In the genomic region with DNA sequence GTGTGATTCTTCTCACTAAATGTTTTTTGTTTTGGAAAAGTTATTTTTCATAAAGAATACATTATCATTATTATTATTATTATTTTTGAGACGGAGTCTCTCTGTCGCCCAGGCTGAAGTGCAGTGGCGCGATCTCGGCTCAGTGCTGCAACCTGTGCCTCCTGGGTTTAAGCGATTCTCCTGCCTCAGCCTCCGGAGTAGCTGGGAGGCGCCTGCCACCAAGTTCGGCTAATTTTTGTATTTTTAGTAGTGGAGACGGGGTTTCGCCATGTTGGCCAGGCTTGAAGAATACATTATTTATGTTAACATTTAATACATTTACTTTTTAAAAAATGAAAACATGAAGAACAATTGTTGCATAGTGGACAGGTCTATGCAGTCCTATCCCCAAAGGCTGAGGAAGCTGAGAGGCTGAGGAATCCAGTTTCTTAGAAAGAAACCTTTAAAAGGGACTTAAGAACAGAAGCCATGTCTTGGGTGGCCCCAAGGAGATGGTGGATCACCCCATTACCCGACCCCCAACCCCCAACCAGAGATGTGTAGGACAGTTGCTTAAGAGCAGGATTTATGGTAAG, we compare ENCODE assay signal across 23 cellular contexts. TPM values are rescaled to one million over a fixed set of nuclear protein-coding genes. Genes with fewer than 3 reads are reported as not detected.
A peak's percentile ranks its signal among the peaks of the same experiment; 100 is the strongest.
DNase-seq lines count a peak whose midpoint lies in the region; ATAC-seq and TF ChIP-seq lines count a peak whose summit lies in the region.
"Had no signal": no experiment of that assay in that cellular context is flagged by ENCODE, and none has a peak within 500 bp of the region (broad histone marks: within the 10 kb centered on the region; RNA-seq: fewer than 3 reads in every experiment).

No MANE protein-coding gene starts in this region.

- peaks cover 21% of the 10 kb centered on the region; the same call in 1 of the 2 replicates for H3K79me2 ChIP-seq in KMS-11 (ENCODE audit: insufficient read depth, low read depth)

- no peaks in the 10 kb centered on the region for H3K9me3 Mint-ChIP-seq in CD4-positive, alpha-beta T cell
- no peaks in the 10 kb centered on the region for H3K9me3 Mint-ChIP-seq in natural killer cell treated with Interleukin-12 subunit alpha and Interleukin-12 subunit beta and Interleukin-15 and Interleukin-18, amount 100 ng/mL, for 72 hours
- H3K9me3 Mint-ChIP-seq: activated naive CD4-positive, alpha-beta T cell treated with anti-CD3 and anti-CD28 coated beads, Interleukin-2, amount 10 ng/mL, durations not matched to agents 7 days and 5 days; memory B cell; stimulated activated memory B cell treated with anti-CD40 and anti-IgM and Interleukin-4, amounts not matched to agents 10 μg/mL and 1 μg/mL and 100 μg/mL, for 72 hours had no signal

- intact Hi-C loops in CD4-positive, alpha-beta T cell (cut with DNase I, micrococcal nuclease) = loop anchor here in 1 of 2 experiments (5.0 to 10.0 kb wide), 2 partner anchors 139 to 1602 kb away; a partner anchor contains a TSS

- H3K4me1 Mint-ChIP-seq in CD4-positive, alpha-beta T cell (ENCODE audit: low read depth) = peaks cover 58% of the 10 kb centered on the region
- peaks cover 21% of the 10 kb centered on the region for H3K4me1 Mint-ChIP-seq in T-helper 17 cell
- peaks cover 16 to 19% of the 10 kb centered on the region in 2 donors for H3K4me1 Mint-ChIP-seq in natural killer cell treated with Interleukin-12 subunit alpha and Interleukin-12 subunit beta and Interleukin-15 and Interleukin-18, amount 100 ng/mL, for 72 hours (ENCODE audit: low read depth in 2 of 2)

- DNase-seq in CD4-positive, alpha-beta T cell = no peak
- DNase-seq in T-helper 17 cell (no peak), NCI-H2029 treated with DMSO at 0.1 percent for 48 hours (lab: John Stamatoyannopoulos, UW) (no peak), EL (no peak)
- no peak for DNase-seq in natural killer cell treated with Interleukin-12 subunit alpha and Interleukin-12 subunit beta and Interleukin-15 and Interleukin-18, amount 100 ng/mL, for 72 hours (ENCODE audit: low spot score)
- no peak for DNase-seq in activated effector memory CD4-positive, alpha-beta T cell treated with anti-CD3 and anti-CD28 coated beads, Interleukin-2, amount 50 U/mL, for 16 hours
- DNase-seq: activated CD4-positive, alpha-beta T cell treated with anti-CD3 and anti-CD28 coated beads for 1 hour; activated CD8-positive, alpha-beta T cell treated with anti-CD3 and anti-CD28 coated beads, Interleukin-2, amount 10 ng/mL, durations not matched to agents 7 days and 5 days; activated naive CD4-positive, alpha-beta T cell treated with anti-CD3 and anti-CD28 coated beads, Interleukin-2, amount 10 ng/mL, durations not matched to agents 7 days and 5 days; DMS153; GF-D8; NCI-H1048; NCI-H1694; NCI-H446 treated with DMSO at 0.1 percent for 48 hours; SHP77 treated with DMSO at 0.1 percent for 48 hours had no signal

- H2AFZ ChIP-seq in KMS-11 (ENCODE audit: low read depth) = no peak overlapping the region

- POLR2A ChIA-PET in CD4-positive, alpha-beta T cell (lab: Charles Lee) = no interaction called here

- TF ChIP-seq CTCF in CD4-positive, alpha-beta T cell (IDR thresholded peaks at IDR 0.05) = no peak
- TF ChIP-seq CTCF in KMS-11 (conservative IDR thresholded peaks at IDR 0.05; ENCODE audit: low read depth, low read length) = no peak

- no peak overlapping the region for H3K9ac ChIP-seq in KMS-11

- H3K36me3 ChIP-seq in KMS-11 (ENCODE audit: insufficient read depth) = no peaks in the 10 kb centered on the region

- peaks cover 14% of the 10 kb centered on the region for H3K27me3 Mint-ChIP-seq in CD4-positive, alpha-beta T cell
- H3K27me3 Mint-ChIP-seq in T-helper 17 cell = peaks cover 23% of the 10 kb centered on the region
- peaks cover 9 to 11% of the 10 kb centered on the region in 2 donors for H3K27me3 Mint-ChIP-seq in natural killer cell treated with Interleukin-12 subunit alpha and Interleukin-12 subunit beta and Interleukin-15 and Interleukin-18, amount 100 ng/mL, for 72 hours
- H3K27me3 Mint-ChIP-seq: stimulated activated memory B cell treated with anti-CD40 and anti-IgM and Interleukin-4, amounts not matched to agents 10 μg/mL and 1 μg/mL and 100 μg/mL, for 72 hours had no signal

- no peak overlapping the region for H3K27ac ChIP-seq in CD4-positive, alpha-beta T cell (ENCODE audit: low read depth, low read length)
- no peak overlapping the region for H3K27ac ChIP-seq in KMS-11

- no peak overlapping the region for H3K4me3 ChIP-seq in KMS-11 (IDR thresholded peaks at IDR 0.05; ENCODE audit: insufficient read depth, low read depth, low read length)

- peaks cover 18% of the 10 kb centered on the region for H3K4me1 ChIP-seq in KMS-11 (ENCODE audit: low read depth, poor library complexity, severe bottlenecking)

- peak overlapping the region; percentile 30 for H3K4me3 Mint-ChIP-seq in CD4-positive, alpha-beta T cell
- H3K4me3 Mint-ChIP-seq in T-helper 17 cell = peak overlapping the region; percentile 36
- H3K4me3 Mint-ChIP-seq in natural killer cell treated with Interleukin-12 subunit alpha and Interleukin-12 subunit beta and Interleukin-15 and Interleukin-18, amount 100 ng/mL, for 72 hours = peak overlapping the region; percentile 87

- CTCF ChIA-PET in CD4-positive, alpha-beta T cell (lab: Charles Lee) = no interaction called here

- no peaks in the 10 kb centered on the region for H3K9me3 ChIP-seq in CD4-positive, alpha-beta T cell (ENCODE audit: control insufficient read depth, low read length)
- no peaks in the 10 kb centered on the region for H3K9me3 ChIP-seq in T-helper 17 cell (ENCODE audit: control insufficient read depth, low read length, poor library complexity, severe bottlenecking)

- peak overlapping the region; percentile 90; the same call in 1 of the 2 replicates for H3K4me2 ChIP-seq in KMS-11

- peaks cover 9% of the 10 kb centered on the region for H3K36me3 Mint-ChIP-seq in CD4-positive, alpha-beta T cell (ENCODE audit: low read depth)
- peaks cover 5% of the 10 kb centered on the region for H3K36me3 Mint-ChIP-seq in T-helper 17 cell (ENCODE audit: low read depth)
- no peaks in the 10 kb centered on the region for H3K36me3 Mint-ChIP-seq in natural killer cell treated with Interleukin-12 subunit alpha and Interleukin-12 subunit beta and Interleukin-15 and Interleukin-18, amount 100 ng/mL, for 72 hours
- H3K36me3 Mint-ChIP-seq: activated naive CD4-positive, alpha-beta T cell treated with anti-CD3 and anti-CD28 coated beads, Interleukin-2, amount 10 ng/mL, durations not matched to agents 7 days and 5 days; stimulated activated memory B cell treated with anti-CD40 and anti-IgM and Interleukin-4, amounts not matched to agents 10 μg/mL and 1 μg/mL and 100 μg/mL, for 72 hours had no signal

- H4K20me1 ChIP-seq in KMS-11 (ENCODE audit: insufficient read depth) = no peaks in the 10 kb centered on the region; the same call in 1 of the 2 replicates

- peaks cover 17% of the 10 kb centered on the region for H3K27me3 ChIP-seq in CD4-positive, alpha-beta T cell (ENCODE audit: control insufficient read depth, insufficient read depth, low read length)
- H3K27me3 ChIP-seq in KMS-11 (ENCODE audit: insufficient read depth, low read depth) = no peaks in the 10 kb centered on the region

- H3K27ac Mint-ChIP-seq in CD4-positive, alpha-beta T cell = no peak overlapping the region
- H3K27ac Mint-ChIP-seq in T-helper 17 cell = no peak overlapping the region
- no peak overlapping the region for H3K27ac Mint-ChIP-seq in natural killer cell treated with Interleukin-12 subunit alpha and Interleukin-12 subunit beta and Interleukin-15 and Interleukin-18, amount 100 ng/mL, for 72 hours
- H3K27ac Mint-ChIP-seq: activated CD8-positive, alpha-beta T cell treated with anti-CD3 and anti-CD28 coated beads, Interleukin-2, amount 10 ng/mL, durations not matched to agents 7 days and 5 days had no signal

- no peak for ATAC-seq in CD4-positive, alpha-beta T cell (ENCODE audit: poor library complexity)
- ATAC-seq in T-helper 17 cell (no peak), GM21528 (IDR thresholded peaks at IDR 0.05; ENCODE audit: low FRiP score, unreplicated experiment) (no peak)
- ATAC-seq in natural killer cell treated with Interleukin-12 subunit alpha and Interleukin-12 subunit beta and Interleukin-15 and Interleukin-18, amount 100 ng/mL, for 72 hours = no peak
- ATAC-seq: activated CD8-positive, alpha-beta T cell treated with anti-CD3 and anti-CD28 coated beads, Interleukin-2, amount 10 ng/mL, durations not matched to agents 7 days and 5 days; HCT116; Panc1; stimulated activated memory B cell treated with anti-CD40 and anti-IgM and Interleukin-4, amounts not matched to agents 10 μg/mL and 1 μg/mL and 100 μg/mL, for 72 hours had no signal

RNA-seq across cellular contexts. Expression of a gene that starts 2.0 kb away (rescaled TPM):
- total RNA-seq in CD4-positive, alpha-beta T cell = 10 to 100 TPM; 12.9 to 13.9 TPM
- total RNA-seq in T-helper 17 cell = 1 to 10 TPM; 5.9 to 9.4 TPM
- total RNA-seq in natural killer cell treated with Interleukin-12 subunit alpha and Interleukin-12 subunit beta and Interleukin-15 and Interleukin-18, amount 100 ng/mL, for 72 hours = 10 to 100 TPM; 13.7 TPM

RNA-seq across cellular contexts. Expression of a gene that starts 34.0 kb away (rescaled TPM):
- total RNA-seq in CD4-positive, alpha-beta T cell = not detected
- total RNA-seq in T-helper 17 cell = not detected
- not detected for total RNA-seq in natural killer cell treated with Interleukin-12 subunit alpha and Interleukin-12 subunit beta and Interleukin-15 and Interleukin-18, amount 100 ng/mL, for 72 hours
- total RNA-seq: glomerular endothelial cell, ureter had no signal

Comparison
In these comparisons a context has a peak if more than half of its experiments do, and no peak if none do; other contexts are left out.
1. H3K4me3 Mint-ChIP-seq: peak in every context shown above with its lines; median percentile 87 in natural killer cell treated with Interleukin-12 subunit alpha and Interleukin-12 subunit beta and Interleukin-15 and Interleukin-18, amount 100 ng/mL, for 72 hours; 36 in T-helper 17 cell; 30 in CD4-positive, alpha-beta T cell.